ENCODE assay signal across 11 cellular contexts in the genomic region with DNA sequence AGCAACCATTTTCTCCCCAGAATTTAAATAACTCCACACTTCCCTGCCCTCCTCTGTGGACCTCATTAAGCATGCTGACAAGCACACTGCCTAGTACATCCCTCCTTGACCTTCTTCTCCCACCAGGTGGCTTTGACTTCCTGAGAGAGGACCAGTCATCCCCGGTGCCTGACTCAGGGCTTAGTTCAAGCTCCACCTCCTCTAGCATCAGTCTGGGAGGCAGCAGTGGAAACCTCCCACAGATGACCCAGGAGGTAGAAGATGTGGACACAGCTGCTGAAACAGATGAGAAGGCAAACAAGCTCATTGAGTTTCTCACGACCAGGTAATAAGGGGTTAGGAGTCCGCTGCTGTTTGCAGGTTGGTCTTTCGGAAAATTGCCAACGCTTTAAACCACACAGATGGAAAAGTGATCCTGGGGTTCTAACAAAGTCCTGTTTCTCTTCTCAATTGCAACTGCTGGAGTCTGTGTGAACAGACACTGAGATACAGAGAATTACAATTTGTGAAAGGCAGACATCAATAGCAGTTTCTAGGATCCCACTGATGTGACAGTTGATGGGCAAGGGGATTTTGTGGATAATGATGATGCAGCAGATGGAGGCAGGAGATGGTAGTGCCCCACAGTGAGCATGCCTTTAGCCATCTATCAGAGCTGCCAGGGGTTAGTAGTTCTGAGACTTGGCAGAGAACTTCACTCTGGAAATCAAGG.
DNase-seq lines count a peak whose midpoint lies in the region; ATAC-seq, FAIRE-seq and TF ChIP-seq lines count a peak whose summit lies in the region.
"Had no signal": no experiment of that assay in that cellular context is flagged by ENCODE, and none has a peak within 500 bp of the region (broad histone marks: within the 10 kb centered on the region; RNA-seq: fewer than 3 reads in every experiment).

No MANE protein-coding gene starts in this region.

- H3K4me3 ChIP-seq in SK-N-SH (ENCODE audit: low read depth in 2 of 2, low read length in 1 of 2) (no peak overlapping the region), astrocyte (ENCODE audit: insufficient read depth, low read depth, low read length) (no peak overlapping the region), neuronal stem cell (ENCODE audit: low read length in 2 of 2) (no peak overlapping the region)

- H3K9me3 Mint-ChIP-seq in astrocyte (ENCODE audit: unreplicated experiment) (no peaks in the 10 kb centered on the region), nephron (no peaks in the 10 kb centered on the region)

- H2BK120ac ChIP-seq in neuronal stem cell (ENCODE audit: low read depth, low read length), result no peak overlapping the region

- no peak overlapping the region for H3K23ac ChIP-seq in neuronal stem cell (ENCODE audit: low read depth, low read length, poor library complexity)

- H3K9ac ChIP-seq in SK-N-SH, result no peak overlapping the region
- no peak overlapping the region for H3K9ac ChIP-seq in astrocyte (ENCODE audit: low read length)
- no peak overlapping the region for H3K9ac ChIP-seq in neuronal stem cell (ENCODE audit: low read depth, low read length, poor library complexity)

- WGBS in SK-N-SH (ENCODE audit: low lambda C conversion rate), result 83% methylated on average over 5 of the region's 5 CpGs
- WGBS in neuronal stem cell (ENCODE audit: extremely low coverage in 2 of 2, insufficient read length in 2 of 2, insufficient replicate concordance in 1 of 2), 2 donors, result no CpG with 5 or more reads among the region's 5 CpGs

- no peak for TF ChIP-seq RAD21 in SK-N-SH (IDR thresholded peaks at IDR 0.05; ENCODE audit: low read length)

- no peak overlapping the region for H3K14ac ChIP-seq in neuronal stem cell (ENCODE audit: low read length)

- ATAC-seq in SK-N-SH treated with all-trans-retinoic acid at 6 μM for 48 hours, result no peak
- ATAC-seq: activated CD4-positive, CD25-positive, alpha-beta regulatory T cell treated with anti-CD3 and anti-CD28 coated beads, Interleukin-2, amount 50 U/mL, for 24 hours had no signal

- H3K79me2 ChIP-seq in SK-N-SH (ENCODE audit: insufficient read depth), result no peaks in the 10 kb centered on the region
- no peaks in the 10 kb centered on the region for H3K79me2 ChIP-seq in astrocyte (ENCODE audit: insufficient read depth, low read length)

- no peaks in the 10 kb centered on the region for H3K79me1 ChIP-seq in neuronal stem cell (ENCODE audit: low read depth, low read length)

- H2BK5ac ChIP-seq in neuronal stem cell (ENCODE audit: low read length), result no peak overlapping the region

- H3K4me1 Mint-ChIP-seq in astrocyte (ENCODE audit: low read depth, unreplicated experiment), result peaks cover 12% of the 10 kb centered on the region
- H3K4me1 Mint-ChIP-seq in nephron, result peaks cover 30% of the 10 kb centered on the region

- no peaks in the 10 kb centered on the region for H3K9me2 ChIP-seq in SK-N-SH

- H2AFZ ChIP-seq in SK-N-SH (ENCODE audit: low read depth), result no peak overlapping the region
- H2AFZ ChIP-seq in astrocyte (ENCODE audit: low read depth, low read length), result no peak overlapping the region
- H2AFZ ChIP-seq in neuronal stem cell (ENCODE audit: low read length), result no peak overlapping the region

- TF ChIP-seq CTCF in SK-N-SH (IDR thresholded peaks at IDR 0.05), result no peak
- TF ChIP-seq CTCF in astrocyte (IDR thresholded peaks at IDR 0.05; ENCODE audit: insufficient read depth, low read depth, low read length), result no peak
- TF ChIP-seq CTCF in nephron (IDR thresholded peaks at IDR 0.05; ENCODE audit: unreplicated experiment in 3 of 3), result no peak

- no peak overlapping the region for H4K91ac ChIP-seq in neuronal stem cell (ENCODE audit: low read depth, low read length, poor library complexity)

- no peak overlapping the region for H3K18ac ChIP-seq in neuronal stem cell (ENCODE audit: low read length)

- no peak for FAIRE-seq in astrocyte (lab: Jason Lieb, UNC)
- FAIRE-seq: kidney had no signal

- no peak overlapping the region for H3K4me3 Mint-ChIP-seq in astrocyte (ENCODE audit: unreplicated experiment)
- no peak overlapping the region for H3K4me3 Mint-ChIP-seq in nephron

- TF ChIP-seq EP300 in SK-N-SH (IDR thresholded peaks at IDR 0.05; ENCODE audit: borderline replicate concordance in 1 of 2, low read depth in 1 of 2, low read length in 1 of 2), result no peak

- no peaks in the 10 kb centered on the region for H4K20me1 ChIP-seq in SK-N-SH (ENCODE audit: insufficient read depth)
- H4K20me1 ChIP-seq in astrocyte (ENCODE audit: insufficient read depth, low read length), result no peaks in the 10 kb centered on the region

- H3K27me3 Mint-ChIP-seq in astrocyte (ENCODE audit: low read depth, unreplicated experiment), result no peaks in the 10 kb centered on the region
- H3K27me3 Mint-ChIP-seq in nephron (ENCODE audit: low read depth), result no peaks in the 10 kb centered on the region

- no peak overlapping the region for H4K8ac ChIP-seq in neuronal stem cell (ENCODE audit: low read depth, low read length)

- no peak overlapping the region for H3K4ac ChIP-seq in neuronal stem cell (ENCODE audit: low read length)

- no peaks in the 10 kb centered on the region for H3K36me3 ChIP-seq in SK-N-SH (replicated peaks in 1 of 2; ENCODE audit: control insufficient read depth in 1 of 2, insufficient read depth in 2 of 2, low read length in 1 of 2)
- H3K36me3 ChIP-seq in astrocyte (ENCODE audit: insufficient read depth, low read length), result no peaks in the 10 kb centered on the region
- peaks cover 0 to 9% of the 10 kb centered on the region in 2 donors for H3K36me3 ChIP-seq in neuronal stem cell (replicated peaks in 1 of 2; ENCODE audit: control insufficient read depth in 2 of 2, insufficient read depth in 2 of 2, low read length in 2 of 2)

- no peak overlapping the region for H2BK15ac ChIP-seq in neuronal stem cell (ENCODE audit: low read length)

- H3K27ac ChIP-seq in SK-N-SH (ENCODE audit: low read depth in 2 of 2, low read length in 1 of 2) (no peak overlapping the region), astrocyte (ENCODE audit: low read depth, low read length) (no peak overlapping the region), neuronal stem cell (replicated peaks; ENCODE audit: low read length) (no peak overlapping the region)
- H3K27ac ChIP-seq: epithelial cell of prostate had no signal

- H3K36me3 Mint-ChIP-seq in astrocyte (ENCODE audit: low read depth, unreplicated experiment), result no peaks in the 10 kb centered on the region
- H3K36me3 Mint-ChIP-seq in nephron (ENCODE audit: low read depth), result peaks cover 18% of the 10 kb centered on the region

- H2AK5ac ChIP-seq in neuronal stem cell (ENCODE audit: low read depth, low read length), result no peak overlapping the region

- DNase-seq in SK-N-SH, result no peak
- peak; percentile 35 for DNase-seq in NCI-H2029 treated with DMSO at 0.1 percent for 48 hours (lab: John Stamatoyannopoulos, UW)
- DNase-seq in astrocyte (ENCODE audit: low read depth), result peak; percentile 66
- DNase-seq in neuronal stem cell (ENCODE audit: low spot score), result no peak
- DNase-seq in medulla oblongata (ENCODE audit: extremely low spot score), result no peak
- no peak for DNase-seq in NOMO-1 (lab: John Stamatoyannopoulos, UW; ENCODE audit: unreplicated experiment in 2 of 2)
- DNase-seq: kidney had no signal

- CTCF ChIA-PET in SK-N-SH (lab: Yijun Ruan, JAX), result interaction anchor here (0.7 to 1.5 kb wide), 4 partner anchors 13 to 66 kb away, joined by 3 read pairs; no protein-coding TSS in a partner anchor

- no peaks in the 10 kb centered on the region for H3F3A ChIP-seq in SK-N-SH (replicated peaks; ENCODE audit: insufficient read depth)

- no peak overlapping the region for H3K4me2 ChIP-seq in SK-N-SH
- H3K4me2 ChIP-seq in astrocyte (ENCODE audit: low read length), result no peak overlapping the region
- no peak overlapping the region for H3K4me2 ChIP-seq in neuronal stem cell (ENCODE audit: insufficient read depth, low read length, poor library complexity, severe bottlenecking)

- no peaks in the 10 kb centered on the region for H3K27me3 ChIP-seq in SK-N-SH (ENCODE audit: insufficient read depth)
- H3K27me3 ChIP-seq in astrocyte (ENCODE audit: insufficient read depth, low read length), result no peaks in the 10 kb centered on the region
- H3K27me3 ChIP-seq in neuronal stem cell (ENCODE audit: control insufficient read depth in 3 of 3, insufficient read depth in 3 of 3, low read depth in 1 of 3, low read length in 3 of 3), result no peaks in the 10 kb centered on the region

- H3K4me1 ChIP-seq in SK-N-SH (ENCODE audit: control insufficient read depth in 1 of 2, insufficient read depth in 2 of 2, low read depth in 1 of 2, low read length in 1 of 2) (peaks cover 5 to 8% of the 10 kb centered on the region in 2 experiments; a peak in 3 of 4 replicates), astrocyte (ENCODE audit: insufficient read depth, low read length) (peaks cover 14% of the 10 kb centered on the region), neuronal stem cell (ENCODE audit: control insufficient read depth in 2 of 2, insufficient read depth in 1 of 2, low read depth in 1 of 2, low read length in 2 of 2) (peaks cover 0 to 3% of the 10 kb centered on the region in 2 donors)

- H3K9me3 ChIP-seq in SK-N-SH (no peaks in the 10 kb centered on the region), astrocyte (ENCODE audit: insufficient read depth, low read depth, low read length) (no peaks in the 10 kb centered on the region), neuronal stem cell (replicated peaks in 1 of 2; ENCODE audit: control insufficient read depth in 2 of 2, insufficient read depth in 1 of 2, low read depth in 1 of 2, low read length in 2 of 2) (no peaks in the 10 kb centered on the region)

- POLR2A ChIA-PET in SK-N-SH (lab: Yijun Ruan, JAX), result no interaction called here

- no peak overlapping the region for H2BK12ac ChIP-seq in neuronal stem cell (ENCODE audit: low read length)

- H3K27ac Mint-ChIP-seq in astrocyte (ENCODE audit: unreplicated experiment) (no peak overlapping the region), nephron (peak overlapping the region; percentile 24 to 87 (median 61))

TF ChIP-seq in SK-N-SH treated with all-trans-retinoic acid at 6 μM for 48 hours, 23 proteins besides CTCF, POLR2A, EP300 and RAD21 (continues in another document):
- TF ChIP-seq ISL1 (CRISPR knock-in tag; IDR thresholded peaks at IDR 0.05) (no peak), TCF4 (CRISPR knock-in tag; IDR thresholded peaks at IDR 0.05; ENCODE audit: borderline replicate concordance) (no peak), RARB (CRISPR knock-in tag; IDR thresholded peaks at IDR 0.05) (no peak)

TF ChIP-seq in SK-N-SH, 30 proteins besides CTCF, POLR2A, EP300 and RAD21 (continues in another document):
- TF ChIP-seq FOXM1 (IDR thresholded peaks at IDR 0.05; ENCODE audit: low read depth) (no peak), RCOR1 (IDR thresholded peaks at IDR 0.05; ENCODE audit: low read length) (no peak), CHD2 (IDR thresholded peaks at IDR 0.05; ENCODE audit: low read length, partially characterized antibody) (no peak), RXRA (IDR thresholded peaks at IDR 0.05; ENCODE audit: borderline replicate concordance, low read depth) (no peak), MEF2A (IDR thresholded peaks at IDR 0.05; ENCODE audit: borderline replicate concordance, low read depth) (no peak)

Comparison
In these comparisons a context has a peak if more than half of its experiments do, and no peak if none do; other contexts are left out.
1. DNase-seq: peak in NCI-H2029 treated with DMSO at 0.1 percent for 48 hours (single experiment) and astrocyte (single experiment); none in SK-N-SH (single experiment), neuronal stem cell (single experiment), medulla oblongata (single experiment) and NOMO-1 (0 of 2).